In the genomic region with DNA sequence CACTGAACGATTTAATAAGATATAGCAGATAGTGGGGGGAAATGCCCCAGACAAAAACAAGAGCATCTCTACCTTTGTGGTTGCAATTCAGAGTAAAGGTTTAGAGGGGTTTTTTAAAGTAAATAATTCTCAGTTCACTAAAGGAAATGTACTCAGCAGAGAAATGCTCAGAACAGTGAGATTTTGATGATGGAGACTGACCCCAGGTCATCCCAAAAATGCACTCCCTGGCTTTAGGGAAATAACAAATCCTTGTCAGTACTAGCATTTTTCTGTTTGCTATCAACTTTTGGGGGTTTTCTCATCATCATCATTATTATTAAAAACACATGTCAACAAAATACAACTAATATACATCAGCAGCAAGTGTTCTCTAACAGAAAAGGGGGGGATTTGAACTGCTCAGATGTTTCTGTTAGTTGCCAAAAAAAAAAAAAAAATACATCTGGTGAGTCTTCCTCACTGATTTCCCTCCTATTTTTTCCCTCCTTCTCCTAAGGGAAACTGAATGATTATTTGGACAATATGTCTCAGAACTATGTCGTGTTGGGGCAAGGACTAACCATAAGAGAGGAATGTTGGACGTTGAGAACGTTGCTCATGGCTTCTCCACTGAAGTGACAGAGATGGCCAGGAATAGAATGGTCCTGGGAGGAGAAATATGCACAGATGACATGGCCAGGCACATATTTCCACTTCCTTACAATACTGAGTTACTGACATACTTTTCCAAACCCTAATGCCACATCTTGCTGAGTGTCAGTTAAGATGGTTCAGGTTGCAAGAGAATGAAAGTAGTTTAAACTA, we compare ENCODE assay signal across 15 cellular contexts.
DNase-seq lines count a peak whose midpoint lies in the region; ATAC-seq and TF ChIP-seq lines count a peak whose summit lies in the region.
"Had no signal": no experiment of that assay in that cellular context is flagged by ENCODE, and none has a peak within 500 bp of the region (broad histone marks: within the 10 kb centered on the region; RNA-seq: fewer than 3 reads in every experiment).

No MANE protein-coding gene starts in this region.

- H3K9me3 ChIP-seq in sigmoid colon, result no peaks in the 10 kb centered on the region

- intact Hi-C loops in sigmoid colon (cut with DNase I), result no loop called here

- WGBS in sigmoid colon, 2 donors, result 56 to 63% methylated on average over 4 of the region's 4 CpGs

- peaks cover 0 to 36% (median 17%) of the 10 kb centered on the region in 4 donors for H3K4me1 ChIP-seq in sigmoid colon

- DNase-seq in AG10803 (ENCODE audit: low read depth), result peak; percentile 26
- peak; percentile 47 for DNase-seq in RPMI7951 (ENCODE audit: low read depth)
- peak; percentile 49 for DNase-seq in fibroblast of the aortic adventitia (ENCODE audit: low read depth)
- DNase-seq in sigmoid colon, result no peak
- no peak for DNase-seq in NCI-H2029 treated with DMSO at 0.1 percent for 48 hours (lab: John Stamatoyannopoulos, UW)
- DNase-seq in ACHN, result no peak
- DNase-seq in nucleus accumbens (lab: John Stamatoyannopoulos, UW), result no peak
- DNase-seq: C1 segment of cervical spinal cord, DMS 273 treated with DMSO at 0.1 percent for 48 hours, EL, H7, NCI-H1930, NCI-H510A treated with DMSO at 0.1 percent for 48 hours, SHP77 treated with DMSO at 0.1 percent for 48 hours had no signal

- TF ChIP-seq EP300 in sigmoid colon (IDR thresholded peaks at IDR 0.05), result no peak

- no peak for TF ChIP-seq CTCF in AG10803 (conservative IDR thresholded peaks at IDR 0.05; ENCODE audit: low read length)
- TF ChIP-seq CTCF in fibroblast of the aortic adventitia (IDR thresholded peaks at IDR 0.05; ENCODE audit: insufficient read depth, low read length), result no peak
- TF ChIP-seq CTCF in sigmoid colon (IDR thresholded peaks at IDR 0.05), result no peak

- in situ Hi-C loops in ACHN (cut with HindIII; ENCODE audit: low pct_ligation_motif_present, low pct_unique_long_range_greater_than_20kb, low sequenced_read_pairs), result no loop called here

- peak overlapping the region in 3 of 4 donors; percentile 2 to 53 (median 51) for H3K27ac ChIP-seq in sigmoid colon

- H3K36me3 ChIP-seq in sigmoid colon, result no peaks in the 10 kb centered on the region

- no peak for TF ChIP-seq POLR2A in sigmoid colon (IDR thresholded peaks at IDR 0.05)

- H3K4me3 ChIP-seq in AG10803 (ENCODE audit: low read length) (no peak overlapping the region), fibroblast of the aortic adventitia (ENCODE audit: low read depth, low read length) (no peak overlapping the region), sigmoid colon (no peak overlapping the region)

- no peak for ATAC-seq in HG03342 (IDR thresholded peaks at IDR 0.05; ENCODE audit: unreplicated experiment)

- H3K27me3 ChIP-seq in sigmoid colon, result no peaks in the 10 kb centered on the region

Comparison
In these comparisons a context has a peak if more than half of its experiments do, and no peak if none do; other contexts are left out.
1. DNase-seq: peak in AG10803 (single experiment), RPMI7951 (single experiment) and fibroblast of the aortic adventitia (single experiment); none in sigmoid colon (single experiment), NCI-H2029 treated with DMSO at 0.1 percent for 48 hours (single experiment), ACHN (single experiment) and nucleus accumbens (0 of 56).